ENCODE assay signal across 1 cellular context in the genomic region with DNA sequence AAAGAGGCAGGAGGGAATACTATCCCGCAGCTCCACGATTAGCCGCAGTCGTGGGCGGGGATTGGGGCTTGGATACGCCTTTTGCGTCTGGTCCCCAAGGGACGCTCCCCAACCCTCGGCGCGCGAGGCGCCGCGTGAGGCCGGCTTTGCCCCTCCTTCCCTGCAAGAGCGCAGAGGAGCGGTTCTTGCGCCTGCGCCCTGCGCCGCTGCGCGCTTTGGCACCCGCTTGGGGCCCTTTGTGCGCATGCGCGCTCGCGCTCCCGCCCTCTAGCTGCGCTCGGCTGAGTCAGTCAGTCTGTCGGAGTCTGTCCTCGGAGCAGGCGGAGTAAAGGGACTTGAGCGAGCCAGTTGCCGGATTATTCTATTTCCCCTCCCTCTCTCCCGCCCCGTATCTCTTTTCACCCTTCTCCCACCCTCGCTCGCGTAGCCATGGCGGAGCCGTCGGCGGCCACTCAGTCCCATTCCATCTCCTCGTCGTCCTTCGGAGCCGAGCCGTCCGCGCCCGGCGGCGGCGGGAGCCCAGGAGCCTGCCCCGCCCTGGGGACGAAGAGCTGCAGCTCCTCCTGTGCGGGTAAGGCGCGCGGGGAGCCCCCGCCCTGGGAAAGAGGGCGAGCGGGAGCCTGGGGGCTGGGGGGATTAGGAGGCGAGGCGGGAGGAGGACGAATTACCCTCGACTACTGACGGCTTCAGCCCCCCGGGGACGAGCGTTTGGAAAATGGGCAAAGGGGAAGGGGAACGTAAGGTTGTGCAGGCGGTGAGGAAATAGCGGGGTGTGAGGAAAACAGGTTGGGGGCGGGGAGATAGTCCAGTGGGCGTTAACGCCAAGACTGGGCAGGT.
A peak's percentile ranks its signal among the peaks of the same experiment; 100 is the strongest.
TF ChIP-seq lines count a peak whose summit lies in the region.

RTN3 (plus strand) TSS at position 293 of the 837 bp plus-strand sequence; CDS start at position 430, 137 bp downstream.

TF ChIP-seq in HepG2, 621 proteins besides CTCF, POLR2A, EP300 and RAD21 (continued from another document and continues in another):
- TF ChIP-seq ZNF280D (CRISPR knock-in tag; IDR thresholded peaks at IDR 0.05) = no peak
- peak; percentile 38; the same call in 1 of the 2 replicates for TF ChIP-seq ZNF878 (CRISPR knock-in tag; IDR thresholded peaks at IDR 0.05)
- TF ChIP-seq GATAD1 (CRISPR knock-in tag; IDR thresholded peaks at IDR 0.05) = peak; percentile 35; the same call in 1 of the 2 replicates
- TF ChIP-seq, protein P1, sequence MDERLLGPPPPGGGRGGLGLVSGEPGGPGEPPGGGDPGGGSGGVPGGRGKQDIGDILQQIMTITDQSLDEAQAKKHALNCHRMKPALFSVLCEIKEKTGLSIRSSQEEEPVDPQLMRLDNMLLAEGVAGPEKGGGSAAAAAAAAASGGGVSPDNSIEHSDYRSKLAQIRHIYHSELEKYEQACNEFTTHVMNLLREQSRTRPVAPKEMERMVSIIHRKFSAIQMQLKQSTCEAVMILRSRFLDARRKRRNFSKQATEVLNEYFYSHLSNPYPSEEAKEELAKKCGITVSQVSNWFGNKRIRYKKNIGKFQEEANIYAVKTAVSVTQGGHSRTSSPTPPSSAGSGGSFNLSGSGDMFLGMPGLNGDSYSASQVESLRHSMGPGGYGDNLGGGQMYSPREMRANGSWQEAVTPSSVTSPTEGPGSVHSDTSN (CRISPR knock-in tag; IDR thresholded peaks at IDR 0.05) = 0 out of 2 replicates have a peak, but pooled peaks have one; percentile 27
- TF ChIP-seq ONECUT2 (CRISPR knock-in tag; IDR thresholded peaks at IDR 0.05) = 0 out of 2 replicates have a peak, but pooled peaks have one; percentile 7
- no peak for TF ChIP-seq HOXA7 (CRISPR knock-in tag; IDR thresholded peaks at IDR 0.05)
- TF ChIP-seq ZNF18 (CRISPR knock-in tag; IDR thresholded peaks at IDR 0.05; ENCODE audit: insufficient replicate concordance) = peak; percentile 67
- no peak for TF ChIP-seq ELF3 (CRISPR knock-in tag; IDR thresholded peaks at IDR 0.05)
- peak; percentile 68 for TF ChIP-seq KDM2A (CRISPR knock-in tag; IDR thresholded peaks at IDR 0.05; ENCODE audit: borderline replicate concordance, low read depth)
- TF ChIP-seq ZNF24 (IDR thresholded peaks at IDR 0.05) = no peak
- no peak for TF ChIP-seq REXO4 (CRISPR knock-in tag; IDR thresholded peaks at IDR 0.05; ENCODE audit: borderline replicate concordance)
- TF ChIP-seq NFKB2 (CRISPR knock-in tag; IDR thresholded peaks at IDR 0.05; ENCODE audit: borderline replicate concordance) = peak; percentile 79; the same call in 1 of the 2 replicates
- TF ChIP-seq ZBTB44 (CRISPR knock-in tag; IDR thresholded peaks at IDR 0.05) = peak; percentile 42; the same call in 1 of the 2 replicates
- no peak for TF ChIP-seq MBNL3 (CRISPR knock-in tag; conservative IDR thresholded peaks at IDR 0.05)
- TF ChIP-seq, protein P2, sequence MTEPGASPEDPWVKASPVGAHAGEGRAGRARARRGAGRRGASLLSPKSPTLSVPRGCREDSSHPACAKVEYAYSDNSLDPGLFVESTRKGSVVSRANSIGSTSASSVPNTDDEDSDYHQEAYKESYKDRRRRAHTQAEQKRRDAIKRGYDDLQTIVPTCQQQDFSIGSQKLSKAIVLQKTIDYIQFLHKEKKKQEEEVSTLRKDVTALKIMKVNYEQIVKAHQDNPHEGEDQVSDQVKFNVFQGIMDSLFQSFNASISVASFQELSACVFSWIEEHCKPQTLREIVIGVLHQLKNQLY (CRISPR knock-in tag; IDR thresholded peaks at IDR 0.05) = no peak
- TF ChIP-seq CREM (IDR thresholded peaks at IDR 0.05) = no peak
- TF ChIP-seq CREM (CRISPR knock-in tag; IDR thresholded peaks at IDR 0.05) = no peak
- no peak for TF ChIP-seq ZNF784 (CRISPR knock-in tag; IDR thresholded peaks at IDR 0.05; ENCODE audit: borderline replicate concordance)
- TF ChIP-seq MIER3 (CRISPR knock-in tag; IDR thresholded peaks at IDR 0.05; ENCODE audit: borderline replicate concordance) = 0 out of 2 replicates have a peak, but pooled peaks have one; percentile 29
- TF ChIP-seq FOXA3 (CRISPR knock-in tag; IDR thresholded peaks at IDR 0.05) = peak; percentile 6; the same call in 1 of the 2 replicates
- TF ChIP-seq, protein P3, sequence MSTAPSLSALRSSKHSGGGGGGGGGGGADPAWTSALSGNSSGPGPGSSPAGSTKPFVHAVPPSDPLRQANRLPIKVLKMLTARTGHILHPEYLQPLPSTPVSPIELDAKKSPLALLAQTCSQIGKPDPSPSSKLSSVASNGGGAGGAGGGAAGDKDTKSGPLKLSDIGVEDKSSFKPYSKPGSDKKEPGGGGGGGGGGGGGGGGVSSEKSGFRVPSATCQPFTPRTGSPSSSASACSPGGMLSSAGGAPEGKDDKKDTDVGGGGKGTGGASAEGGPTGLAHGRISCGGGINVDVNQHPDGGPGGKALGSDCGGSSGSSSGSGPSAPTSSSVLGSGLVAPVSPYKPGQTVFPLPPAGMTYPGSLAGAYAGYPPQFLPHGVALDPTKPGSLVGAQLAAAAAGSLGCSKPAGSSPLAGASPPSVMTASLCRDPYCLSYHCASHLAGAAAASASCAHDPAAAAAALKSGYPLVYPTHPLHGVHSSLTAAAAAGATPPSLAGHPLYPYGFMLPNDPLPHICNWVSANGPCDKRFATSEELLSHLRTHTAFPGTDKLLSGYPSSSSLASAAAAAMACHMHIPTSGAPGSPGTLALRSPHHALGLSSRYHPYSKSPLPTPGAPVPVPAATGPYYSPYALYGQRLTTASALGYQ (CRISPR knock-in tag; IDR thresholded peaks at IDR 0.05) = no peak
- TF ChIP-seq KLF9 (CRISPR knock-in tag; IDR thresholded peaks at IDR 0.05; ENCODE audit: low read depth) = peak; percentile 69; the same call in 1 of the 2 replicates
- TF ChIP-seq FOXM1 (CRISPR knock-in tag; IDR thresholded peaks at IDR 0.05) = no peak
- peak; percentile 55 for TF ChIP-seq MYC (CRISPR knock-in tag; IDR thresholded peaks at IDR 0.05; ENCODE audit: borderline replicate concordance)
- TF ChIP-seq, protein P4, sequence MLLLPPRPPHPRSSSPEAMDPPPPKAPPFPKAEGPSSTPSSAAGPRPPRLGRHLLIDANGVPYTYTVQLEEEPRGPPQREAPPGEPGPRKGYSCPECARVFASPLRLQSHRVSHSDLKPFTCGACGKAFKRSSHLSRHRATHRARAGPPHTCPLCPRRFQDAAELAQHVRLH (CRISPR knock-in tag; IDR thresholded peaks at IDR 0.05; ENCODE audit: borderline replicate concordance, low read depth) = peak; percentile 75
- peak; percentile 50; the same call in 1 of the 2 replicates for TF ChIP-seq ZNF713 (CRISPR knock-in tag; IDR thresholded peaks at IDR 0.05)
- TF ChIP-seq FOXP1 (IDR thresholded peaks at IDR 0.05) = no peak
- 0 out of 2 replicates have a peak, but pooled peaks have one; percentile 11 for TF ChIP-seq FOXP1 (CRISPR knock-in tag; IDR thresholded peaks at IDR 0.05)
- TF ChIP-seq, protein P5, sequence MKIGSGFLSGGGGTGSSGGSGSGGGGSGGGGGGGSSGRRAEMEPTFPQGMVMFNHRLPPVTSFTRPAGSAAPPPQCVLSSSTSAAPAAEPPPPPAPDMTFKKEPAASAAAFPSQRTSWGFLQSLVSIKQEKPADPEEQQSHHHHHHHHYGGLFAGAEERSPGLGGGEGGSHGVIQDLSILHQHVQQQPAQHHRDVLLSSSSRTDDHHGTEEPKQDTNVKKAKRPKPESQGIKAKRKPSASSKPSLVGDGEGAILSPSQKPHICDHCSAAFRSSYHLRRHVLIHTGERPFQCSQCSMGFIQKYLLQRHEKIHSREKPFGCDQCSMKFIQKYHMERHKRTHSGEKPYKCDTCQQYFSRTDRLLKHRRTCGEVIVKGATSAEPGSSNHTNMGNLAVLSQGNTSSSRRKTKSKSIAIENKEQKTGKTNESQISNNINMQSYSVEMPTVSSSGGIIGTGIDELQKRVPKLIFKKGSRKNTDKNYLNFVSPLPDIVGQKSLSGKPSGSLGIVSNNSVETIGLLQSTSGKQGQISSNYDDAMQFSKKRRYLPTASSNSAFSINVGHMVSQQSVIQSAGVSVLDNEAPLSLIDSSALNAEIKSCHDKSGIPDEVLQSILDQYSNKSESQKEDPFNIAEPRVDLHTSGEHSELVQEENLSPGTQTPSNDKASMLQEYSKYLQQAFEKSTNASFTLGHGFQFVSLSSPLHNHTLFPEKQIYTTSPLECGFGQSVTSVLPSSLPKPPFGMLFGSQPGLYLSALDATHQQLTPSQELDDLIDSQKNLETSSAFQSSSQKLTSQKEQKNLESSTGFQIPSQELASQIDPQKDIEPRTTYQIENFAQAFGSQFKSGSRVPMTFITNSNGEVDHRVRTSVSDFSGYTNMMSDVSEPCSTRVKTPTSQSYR (CRISPR knock-in tag; IDR thresholded peaks at IDR 0.05; ENCODE audit: borderline replicate concordance) = peak; percentile 39; the same call in 1 of the 2 replicates
- 0 out of 2 replicates have a peak, but pooled peaks have one; percentile 53 for TF ChIP-seq ZNF576 (CRISPR knock-in tag; IDR thresholded peaks at IDR 0.05)
- TF ChIP-seq GABPB1 (CRISPR knock-in tag; IDR thresholded peaks at IDR 0.05) = peak; percentile 70
- peak; percentile 83; the same call in 1 of the 2 replicates for TF ChIP-seq ZNF546 (CRISPR knock-in tag; conservative IDR thresholded peaks at IDR 0.05)
- no peak for TF ChIP-seq JUNB (CRISPR knock-in tag; IDR thresholded peaks at IDR 0.05; ENCODE audit: borderline replicate concordance)
- no peak for TF ChIP-seq WIZ (CRISPR knock-in tag; IDR thresholded peaks at IDR 0.05)
- TF ChIP-seq ZNF329 (CRISPR knock-in tag; IDR thresholded peaks at IDR 0.05; ENCODE audit: low read depth) = 0 out of 2 replicates have a peak, but pooled peaks have one; percentile 43
- TF ChIP-seq NFYC (CRISPR knock-in tag; IDR thresholded peaks at IDR 0.05) = no peak
- peak; percentile 55; the same call in 1 of the 2 replicates for TF ChIP-seq ZNF33B (CRISPR knock-in tag; IDR thresholded peaks at IDR 0.05)
- TF ChIP-seq RBM39 (IDR thresholded peaks at IDR 0.05; ENCODE audit: low read depth, low read length, poor library complexity, severe bottlenecking) = peak; percentile 84
- TF ChIP-seq PITX1 (CRISPR knock-in tag; IDR thresholded peaks at IDR 0.05) = peak; percentile 36; the same call in 1 of the 2 replicates
- TF ChIP-seq, protein P6, sequence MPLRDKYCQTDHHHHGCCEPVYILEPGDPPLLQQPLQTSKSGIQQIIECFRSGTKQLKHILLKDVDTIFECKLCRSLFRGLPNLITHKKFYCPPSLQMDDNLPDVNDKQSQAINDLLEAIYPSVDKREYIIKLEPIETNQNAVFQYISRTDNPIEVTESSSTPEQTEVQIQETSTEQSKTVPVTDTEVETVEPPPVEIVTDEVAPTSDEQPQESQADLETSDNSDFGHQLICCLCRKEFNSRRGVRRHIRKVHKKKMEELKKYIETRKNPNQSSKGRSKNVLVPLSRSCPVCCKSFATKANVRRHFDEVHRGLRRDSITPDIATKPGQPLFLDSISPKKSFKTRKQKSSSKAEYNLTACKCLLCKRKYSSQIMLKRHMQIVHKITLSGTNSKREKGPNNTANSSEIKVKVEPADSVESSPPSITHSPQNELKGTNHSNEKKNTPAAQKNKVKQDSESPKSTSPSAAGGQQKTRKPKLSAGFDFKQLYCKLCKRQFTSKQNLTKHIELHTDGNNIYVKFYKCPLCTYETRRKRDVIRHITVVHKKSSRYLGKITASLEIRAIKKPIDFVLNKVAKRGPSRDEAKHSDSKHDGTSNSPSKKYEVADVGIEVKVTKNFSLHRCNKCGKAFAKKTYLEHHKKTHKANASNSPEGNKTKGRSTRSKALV (CRISPR knock-in tag; IDR thresholded peaks at IDR 0.05) = peak; percentile 43; the same call in 1 of the 2 replicates
